11 cellular contexts compared by ENCODE assay signal in genomic region chr14:91374287-91374880, GRCh38. TPM values are rescaled to one million over a fixed set of nuclear protein-coding genes. Genes with fewer than 3 reads are reported as not detected.
A peak's percentile ranks its signal among the peaks of the same experiment; 100 is the strongest.
DNase-seq lines count a peak whose midpoint lies in the region; ATAC-seq and TF ChIP-seq lines count a peak whose summit lies in the region.
"Had no signal": no experiment of that assay in that cellular context is flagged by ENCODE, and none has a peak within 500 bp of the region (broad histone marks: within the 10 kb centered on the region; RNA-seq: fewer than 3 reads in every experiment).

No MANE protein-coding gene starts in this region.

- TF ChIP-seq POLR2A in adrenal gland (IDR thresholded peaks at IDR 0.05), result no peak

- TF ChIP-seq CTCF in type B pancreatic cell (conservative IDR thresholded peaks at IDR 0.05) (no peak), adrenal gland (IDR thresholded peaks at IDR 0.05) (no peak)

- ATAC-seq in GM18517 (IDR thresholded peaks at IDR 0.05; ENCODE audit: unreplicated experiment) (no peak), GM21723 (IDR thresholded peaks at IDR 0.05; ENCODE audit: unreplicated experiment) (no peak)

- H3K4me1 ChIP-seq in ectodermal cell (ENCODE audit: control insufficient read depth, insufficient read depth, low read length), result peaks cover 51% of the 10 kb centered on the region
- peaks cover 0 to 25% of the 10 kb centered on the region in 2 donors for H3K4me1 ChIP-seq in adrenal gland (replicated peaks in 1 of 2)
- H3K4me1 ChIP-seq: breast epithelium had no signal

- no peaks in the 10 kb centered on the region for H3K27me3 ChIP-seq in ectodermal cell (ENCODE audit: control insufficient read depth, insufficient read depth, low read length, poor library complexity, severe bottlenecking)
- no peaks in the 10 kb centered on the region for H3K27me3 ChIP-seq in adrenal gland
- H3K27me3 ChIP-seq: breast epithelium had no signal

- DNase-seq in activated naive CD4-positive, alpha-beta T cell (lab: John Stamatoyannopoulos, UW), result no peak
- DNase-seq in NCI-H510A treated with DMSO at 0.1 percent for 48 hours (lab: John Stamatoyannopoulos, UW) (peak; percentile 80), type B pancreatic cell (ENCODE audit: extremely low spot score, unreplicated experiment) (no peak), adrenal gland (no peak)
- DNase-seq: Calu3 had no signal

- peak overlapping the region; percentile 85 for H3K4me3 Mint-ChIP-seq in activated naive CD4-positive, alpha-beta T cell treated with anti-CD3 and anti-CD28 coated beads, Interleukin-2, amount 50 U/mL, for 24 hours
- H3K4me3 Mint-ChIP-seq in type B pancreatic cell, result no peak overlapping the region

- H3K36me3 ChIP-seq in ectodermal cell (ENCODE audit: control insufficient read depth, insufficient read depth, low read length) (no peaks in the 10 kb centered on the region), adrenal gland (replicated peaks in 1 of 2) (no peaks in the 10 kb centered on the region)
- H3K36me3 ChIP-seq: breast epithelium had no signal

- H3K4me1 Mint-ChIP-seq in activated naive CD4-positive, alpha-beta T cell treated with anti-CD3 and anti-CD28 coated beads, Interleukin-2, amount 50 U/mL, for 24 hours, result peaks cover 99% of the 10 kb centered on the region
- H3K4me1 Mint-ChIP-seq in type B pancreatic cell (ENCODE audit: unreplicated experiment), result peaks cover 71% of the 10 kb centered on the region

- H3K27ac Mint-ChIP-seq in activated naive CD4-positive, alpha-beta T cell treated with anti-CD3 and anti-CD28 coated beads, Interleukin-2, amount 50 U/mL, for 24 hours, result peak overlapping the region; percentile 91
- H3K27ac Mint-ChIP-seq in type B pancreatic cell, result peak overlapping the region; percentile 30

- intact Hi-C loops in adrenal gland (cut with DNase I), result no loop called here

- peaks cover 5% of the 10 kb centered on the region for H3K36me3 Mint-ChIP-seq in activated naive CD4-positive, alpha-beta T cell treated with anti-CD3 and anti-CD28 coated beads, Interleukin-2, amount 50 U/mL, for 24 hours
- H3K36me3 Mint-ChIP-seq in type B pancreatic cell, result no peaks in the 10 kb centered on the region

- H3K27ac ChIP-seq in ectodermal cell (ENCODE audit: insufficient read depth, low read depth, low read length, poor library complexity, severe bottlenecking) (peak overlapping the region; percentile 63), adrenal gland (no peak overlapping the region)
- H3K27ac ChIP-seq: breast epithelium had no signal

- 77 to 82% methylated on average over 7 of the region's 7 CpGs for WGBS in ectodermal cell, 2 experiments
- WGBS in adrenal gland, 4 donors, result 77 to 85% (median 82%) methylated on average over 7 of the region's 7 CpGs

- no peaks in the 10 kb centered on the region for H3K9me3 Mint-ChIP-seq in activated naive CD4-positive, alpha-beta T cell treated with anti-CD3 and anti-CD28 coated beads, Interleukin-2, amount 50 U/mL, for 24 hours
- H3K9me3 Mint-ChIP-seq in type B pancreatic cell, result no peaks in the 10 kb centered on the region

- no peak overlapping the region for H3K4me3 ChIP-seq in ectodermal cell (ENCODE audit: insufficient read depth, low read depth, low read length)
- H3K4me3 ChIP-seq in adrenal gland, result no peak overlapping the region
- H3K4me3 ChIP-seq: breast epithelium, mucosa of descending colon had no signal

- no peaks in the 10 kb centered on the region for H3K9me3 ChIP-seq in ectodermal cell (ENCODE audit: control insufficient read depth, low read length)
- no peaks in the 10 kb centered on the region for H3K9me3 ChIP-seq in adrenal gland (replicated peaks in 1 of 3)
- H3K9me3 ChIP-seq: breast epithelium, mucosa of descending colon had no signal

- H3K27me3 Mint-ChIP-seq in activated naive CD4-positive, alpha-beta T cell treated with anti-CD3 and anti-CD28 coated beads, Interleukin-2, amount 50 U/mL, for 24 hours, result no peaks in the 10 kb centered on the region
- peaks cover 10% of the 10 kb centered on the region for H3K27me3 Mint-ChIP-seq in type B pancreatic cell

RNA-seq across cellular contexts. Expression of gene CCDC88C, which starts 43.2 kb away (rescaled TPM):
- polyA plus RNA-seq in ectodermal cell (2013, experiment 1 of 4), result 33.6 TPM
- polyA plus RNA-seq in ectodermal cell (2013, experiment 2 of 4), result 38.0 TPM
- 24.0 TPM for polyA plus RNA-seq in ectodermal cell (2013, experiment 3 of 4)
- polyA plus RNA-seq in ectodermal cell (2013, experiment 4 of 4), result 27.6 TPM
- total RNA-seq in type B pancreatic cell (ENCODE audit: low replicate concordance) (24.4 and 39.3 TPM in 2 replicates), adrenal gland (1 to 10 TPM; 2.2 to 6.2 (median 3.9) TPM)
- 1 to 10 TPM; 1.5 to 6.5 (median 2.7) TPM for polyA plus RNA-seq in adrenal gland
